1 cellular context compared by ENCODE assay signal in the genomic region with DNA sequence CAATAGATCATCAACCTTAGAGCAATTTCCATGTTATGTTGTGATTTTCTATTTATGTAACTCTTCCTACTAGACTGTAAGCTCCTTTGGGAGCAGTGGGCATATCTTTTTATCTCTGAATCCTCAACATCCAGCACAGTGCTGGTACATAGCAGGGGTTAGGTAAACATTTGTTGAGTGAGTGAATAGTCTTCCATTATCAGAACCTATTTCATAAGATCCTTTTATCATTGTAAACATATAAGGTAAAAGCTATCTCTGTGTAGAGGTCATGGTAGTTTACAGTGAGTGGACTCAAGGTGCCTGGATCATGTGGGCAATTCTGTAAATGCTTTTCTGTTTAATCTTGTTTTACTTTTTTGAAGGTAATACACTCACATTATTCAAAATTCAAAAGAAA.
TF ChIP-seq lines count a peak whose summit lies in the region.

No MANE protein-coding gene starts in this region.

TF ChIP-seq in HepG2, 621 proteins besides CTCF, POLR2A, EP300 and RAD21 (continued from another document and continues in another):
- TF ChIP-seq, protein P1, sequence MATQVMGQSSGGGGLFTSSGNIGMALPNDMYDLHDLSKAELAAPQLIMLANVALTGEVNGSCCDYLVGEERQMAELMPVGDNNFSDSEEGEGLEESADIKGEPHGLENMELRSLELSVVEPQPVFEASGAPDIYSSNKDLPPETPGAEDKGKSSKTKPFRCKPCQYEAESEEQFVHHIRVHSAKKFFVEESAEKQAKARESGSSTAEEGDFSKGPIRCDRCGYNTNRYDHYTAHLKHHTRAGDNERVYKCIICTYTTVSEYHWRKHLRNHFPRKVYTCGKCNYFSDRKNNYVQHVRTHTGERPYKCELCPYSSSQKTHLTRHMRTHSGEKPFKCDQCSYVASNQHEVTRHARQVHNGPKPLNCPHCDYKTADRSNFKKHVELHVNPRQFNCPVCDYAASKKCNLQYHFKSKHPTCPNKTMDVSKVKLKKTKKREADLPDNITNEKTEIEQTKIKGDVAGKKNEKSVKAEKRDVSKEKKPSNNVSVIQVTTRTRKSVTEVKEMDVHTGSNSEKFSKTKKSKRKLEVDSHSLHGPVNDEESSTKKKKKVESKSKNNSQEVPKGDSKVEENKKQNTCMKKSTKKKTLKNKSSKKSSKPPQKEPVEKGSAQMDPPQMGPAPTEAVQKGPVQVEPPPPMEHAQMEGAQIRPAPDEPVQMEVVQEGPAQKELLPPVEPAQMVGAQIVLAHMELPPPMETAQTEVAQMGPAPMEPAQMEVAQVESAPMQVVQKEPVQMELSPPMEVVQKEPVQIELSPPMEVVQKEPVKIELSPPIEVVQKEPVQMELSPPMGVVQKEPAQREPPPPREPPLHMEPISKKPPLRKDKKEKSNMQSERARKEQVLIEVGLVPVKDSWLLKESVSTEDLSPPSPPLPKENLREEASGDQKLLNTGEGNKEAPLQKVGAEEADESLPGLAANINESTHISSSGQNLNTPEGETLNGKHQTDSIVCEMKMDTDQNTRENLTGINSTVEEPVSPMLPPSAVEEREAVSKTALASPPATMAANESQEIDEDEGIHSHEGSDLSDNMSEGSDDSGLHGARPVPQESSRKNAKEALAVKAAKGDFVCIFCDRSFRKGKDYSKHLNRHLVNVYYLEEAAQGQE (IDR thresholded peaks at IDR 0.05; ENCODE audit: borderline replicate concordance in 1 of 2, low read depth in 1 of 2, low read length in 2 of 2), result peak in 1 of 2 experiments; percentile 69; a peak in 1 of 4 replicates
- TF ChIP-seq ERF (CRISPR knock-in tag; IDR thresholded peaks at IDR 0.05), result peak; percentile 80; the same call in 1 of the 2 replicates
- peak; percentile 95 for TF ChIP-seq HDAC1 (CRISPR knock-in tag; IDR thresholded peaks at IDR 0.05)
- TF ChIP-seq, protein P2, sequence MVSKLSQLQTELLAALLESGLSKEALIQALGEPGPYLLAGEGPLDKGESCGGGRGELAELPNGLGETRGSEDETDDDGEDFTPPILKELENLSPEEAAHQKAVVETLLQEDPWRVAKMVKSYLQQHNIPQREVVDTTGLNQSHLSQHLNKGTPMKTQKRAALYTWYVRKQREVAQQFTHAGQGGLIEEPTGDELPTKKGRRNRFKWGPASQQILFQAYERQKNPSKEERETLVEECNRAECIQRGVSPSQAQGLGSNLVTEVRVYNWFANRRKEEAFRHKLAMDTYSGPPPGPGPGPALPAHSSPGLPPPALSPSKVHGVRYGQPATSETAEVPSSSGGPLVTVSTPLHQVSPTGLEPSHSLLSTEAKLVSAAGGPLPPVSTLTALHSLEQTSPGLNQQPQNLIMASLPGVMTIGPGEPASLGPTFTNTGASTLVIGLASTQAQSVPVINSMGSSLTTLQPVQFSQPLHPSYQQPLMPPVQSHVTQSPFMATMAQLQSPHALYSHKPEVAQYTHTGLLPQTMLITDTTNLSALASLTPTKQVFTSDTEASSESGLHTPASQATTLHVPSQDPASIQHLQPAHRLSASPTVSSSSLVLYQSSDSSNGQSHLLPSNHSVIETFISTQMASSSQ (IDR thresholded peaks at IDR 0.05; ENCODE audit: low read depth), result peak; percentile 75
- TF ChIP-seq, protein P2 (CRISPR knock-in tag; IDR thresholded peaks at IDR 0.05; ENCODE audit: borderline replicate concordance), result peak; percentile 91; the same call in 1 of the 2 replicates
- TF ChIP-seq ZNF263 (CRISPR knock-in tag; IDR thresholded peaks at IDR 0.05), result no peak
- peak; percentile 88; the same call in 1 of the 2 replicates for TF ChIP-seq MIER3 (CRISPR knock-in tag; IDR thresholded peaks at IDR 0.05; ENCODE audit: borderline replicate concordance)
- no peak for TF ChIP-seq ZNF350 (CRISPR knock-in tag; IDR thresholded peaks at IDR 0.05; ENCODE audit: borderline replicate concordance, low read depth)
- TF ChIP-seq DPF2 (CRISPR knock-in tag; IDR thresholded peaks at IDR 0.05; ENCODE audit: borderline replicate concordance, low read depth), result peak; percentile 84
- peak; percentile 49; the same call in 1 of the 2 replicates for TF ChIP-seq DNMT3B (CRISPR knock-in tag; conservative IDR thresholded peaks at IDR 0.05)
- peak; percentile 77 for TF ChIP-seq PHF21A (CRISPR knock-in tag; IDR thresholded peaks at IDR 0.05)
- no peak for TF ChIP-seq TRIM24 (CRISPR knock-in tag; IDR thresholded peaks at IDR 0.05)
- TF ChIP-seq ZNF761 (CRISPR knock-in tag; conservative IDR thresholded peaks at IDR 0.05), result no peak
- TF ChIP-seq DNMT1 (CRISPR knock-in tag; IDR thresholded peaks at IDR 0.05), result no peak
- TF ChIP-seq, protein P3, sequence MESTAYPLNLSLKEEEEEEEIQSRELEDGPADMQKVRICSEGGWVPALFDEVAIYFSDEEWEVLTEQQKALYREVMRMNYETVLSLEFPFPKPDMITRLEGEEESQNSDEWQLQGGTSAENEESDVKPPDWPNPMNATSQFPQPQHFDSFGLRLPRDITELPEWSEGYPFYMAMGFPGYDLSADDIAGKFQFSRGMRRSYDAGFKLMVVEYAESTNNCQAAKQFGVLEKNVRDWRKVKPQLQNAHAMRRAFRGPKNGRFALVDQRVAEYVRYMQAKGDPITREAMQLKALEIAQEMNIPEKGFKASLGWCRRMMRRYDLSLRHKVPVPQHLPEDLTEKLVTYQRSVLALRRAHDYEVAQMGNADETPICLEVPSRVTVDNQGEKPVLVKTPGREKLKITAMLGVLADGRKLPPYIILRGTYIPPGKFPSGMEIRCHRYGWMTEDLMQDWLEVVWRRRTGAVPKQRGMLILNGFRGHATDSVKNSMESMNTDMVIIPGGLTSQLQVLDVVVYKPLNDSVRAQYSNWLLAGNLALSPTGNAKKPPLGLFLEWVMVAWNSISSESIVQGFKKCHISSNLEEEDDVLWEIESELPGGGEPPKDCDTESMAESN (CRISPR knock-in tag; conservative IDR thresholded peaks at IDR 0.05), result peak; percentile 71; the same call in 1 of the 2 replicates
- peak; percentile 39; the same call in 1 of the 2 replicates for TF ChIP-seq FOSL1 (CRISPR knock-in tag; IDR thresholded peaks at IDR 0.05; ENCODE audit: borderline replicate concordance)
- TF ChIP-seq, protein P4, sequence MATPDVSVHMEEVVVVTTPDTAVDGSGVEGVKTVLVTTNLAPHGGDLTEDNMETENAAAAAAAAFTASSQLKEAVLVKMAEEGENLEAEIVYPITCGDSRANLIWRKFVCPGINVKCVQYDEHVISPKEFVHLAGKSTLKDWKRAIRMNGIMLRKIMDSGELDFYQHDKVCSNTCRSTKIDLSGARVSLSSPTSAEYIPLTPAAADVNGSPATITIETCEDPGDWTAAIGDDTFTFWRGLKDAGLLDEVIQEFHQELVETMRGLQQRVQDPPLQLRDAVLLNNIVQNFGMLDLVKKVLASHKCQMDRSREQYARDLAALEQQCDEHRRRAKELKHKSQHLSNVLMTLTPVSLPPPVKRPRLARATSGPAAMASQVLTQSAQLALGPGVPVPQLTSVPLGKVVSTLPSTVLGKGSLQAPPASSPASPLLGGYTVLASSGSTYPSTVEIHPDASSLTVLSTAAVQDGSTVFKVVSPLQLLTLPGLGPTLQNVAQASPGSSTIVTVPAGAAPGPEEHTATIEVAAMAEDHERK (CRISPR knock-in tag; IDR thresholded peaks at IDR 0.05; ENCODE audit: low read depth), result 0 out of 2 replicates have a peak, but pooled peaks have one; percentile 31
- peak; percentile 74 for TF ChIP-seq THAP11 (CRISPR knock-in tag; IDR thresholded peaks at IDR 0.05)
- TF ChIP-seq ZNF180 (CRISPR knock-in tag; IDR thresholded peaks at IDR 0.05; ENCODE audit: borderline replicate concordance, low read depth), result no peak
- TF ChIP-seq, protein P5, sequence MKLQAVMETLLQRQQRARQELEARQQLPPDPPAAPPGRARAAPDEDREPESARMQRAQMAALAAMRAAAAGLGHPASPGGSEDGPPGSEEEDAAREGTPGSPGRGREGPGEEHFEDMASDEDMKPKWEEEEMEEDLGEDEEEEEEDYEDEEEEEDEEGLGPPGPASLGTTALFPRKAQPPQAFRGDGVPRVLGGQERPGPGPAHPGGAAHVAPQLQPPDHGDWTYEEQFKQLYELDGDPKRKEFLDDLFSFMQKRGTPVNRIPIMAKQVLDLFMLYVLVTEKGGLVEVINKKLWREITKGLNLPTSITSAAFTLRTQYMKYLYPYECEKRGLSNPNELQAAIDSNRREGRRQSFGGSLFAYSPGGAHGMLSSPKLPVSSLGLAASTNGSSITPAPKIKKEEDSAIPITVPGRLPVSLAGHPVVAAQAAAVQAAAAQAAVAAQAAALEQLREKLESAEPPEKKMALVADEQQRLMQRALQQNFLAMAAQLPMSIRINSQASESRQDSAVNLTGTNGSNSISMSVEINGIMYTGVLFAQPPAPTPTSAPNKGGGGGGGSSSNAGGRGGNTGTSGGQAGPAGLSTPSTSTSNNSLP (IDR thresholded peaks at IDR 0.05; ENCODE audit: low read depth, low read length), result peak; percentile 75
- TF ChIP-seq, protein P6, sequence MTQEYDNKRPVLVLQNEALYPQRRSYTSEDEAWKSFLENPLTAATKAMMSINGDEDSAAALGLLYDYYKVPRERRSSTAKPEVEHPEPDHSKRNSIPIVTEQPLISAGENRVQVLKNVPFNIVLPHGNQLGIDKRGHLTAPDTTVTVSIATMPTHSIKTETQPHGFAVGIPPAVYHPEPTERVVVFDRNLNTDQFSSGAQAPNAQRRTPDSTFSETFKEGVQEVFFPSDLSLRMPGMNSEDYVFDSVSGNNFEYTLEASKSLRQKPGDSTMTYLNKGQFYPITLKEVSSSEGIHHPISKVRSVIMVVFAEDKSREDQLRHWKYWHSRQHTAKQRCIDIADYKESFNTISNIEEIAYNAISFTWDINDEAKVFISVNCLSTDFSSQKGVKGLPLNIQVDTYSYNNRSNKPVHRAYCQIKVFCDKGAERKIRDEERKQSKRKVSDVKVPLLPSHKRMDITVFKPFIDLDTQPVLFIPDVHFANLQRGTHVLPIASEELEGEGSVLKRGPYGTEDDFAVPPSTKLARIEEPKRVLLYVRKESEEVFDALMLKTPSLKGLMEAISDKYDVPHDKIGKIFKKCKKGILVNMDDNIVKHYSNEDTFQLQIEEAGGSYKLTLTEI (CRISPR knock-in tag; conservative IDR thresholded peaks at IDR 0.05), result no peak
- TF ChIP-seq TOE1 (CRISPR knock-in tag; IDR thresholded peaks at IDR 0.05), result no peak
- 0 out of 2 replicates have a peak, but pooled peaks have one; percentile 42 for TF ChIP-seq ZNF678 (CRISPR knock-in tag; IDR thresholded peaks at IDR 0.05)
- TF ChIP-seq, protein P7, sequence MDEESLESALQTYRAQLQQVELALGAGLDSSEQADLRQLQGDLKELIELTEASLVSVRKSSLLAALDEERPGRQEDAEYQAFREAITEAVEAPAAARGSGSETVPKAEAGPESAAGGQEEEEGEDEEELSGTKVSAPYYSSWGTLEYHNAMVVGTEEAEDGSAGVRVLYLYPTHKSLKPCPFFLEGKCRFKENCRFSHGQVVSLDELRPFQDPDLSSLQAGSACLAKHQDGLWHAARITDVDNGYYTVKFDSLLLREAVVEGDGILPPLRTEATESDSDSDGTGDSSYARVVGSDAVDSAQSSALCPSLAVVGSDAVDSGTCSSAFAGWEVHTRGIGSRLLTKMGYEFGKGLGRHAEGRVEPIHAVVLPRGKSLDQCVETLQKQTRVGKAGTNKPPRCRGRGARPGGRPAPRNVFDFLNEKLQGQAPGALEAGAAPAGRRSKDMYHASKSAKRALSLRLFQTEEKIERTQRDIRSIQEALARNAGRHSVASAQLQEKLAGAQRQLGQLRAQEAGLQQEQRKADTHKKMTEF (CRISPR knock-in tag; IDR thresholded peaks at IDR 0.05), result peak; percentile 94
- no peak for TF ChIP-seq ZNF7 (CRISPR knock-in tag; IDR thresholded peaks at IDR 0.05)
- TF ChIP-seq SALL2 (CRISPR knock-in tag; IDR thresholded peaks at IDR 0.05), result peak; percentile 57; the same call in 1 of the 2 replicates
- TF ChIP-seq KLF16 (CRISPR knock-in tag; IDR thresholded peaks at IDR 0.05), result peak in 1 of 2 experiments; percentile 55; a peak in 2 of 4 replicates
- TF ChIP-seq, protein P8, sequence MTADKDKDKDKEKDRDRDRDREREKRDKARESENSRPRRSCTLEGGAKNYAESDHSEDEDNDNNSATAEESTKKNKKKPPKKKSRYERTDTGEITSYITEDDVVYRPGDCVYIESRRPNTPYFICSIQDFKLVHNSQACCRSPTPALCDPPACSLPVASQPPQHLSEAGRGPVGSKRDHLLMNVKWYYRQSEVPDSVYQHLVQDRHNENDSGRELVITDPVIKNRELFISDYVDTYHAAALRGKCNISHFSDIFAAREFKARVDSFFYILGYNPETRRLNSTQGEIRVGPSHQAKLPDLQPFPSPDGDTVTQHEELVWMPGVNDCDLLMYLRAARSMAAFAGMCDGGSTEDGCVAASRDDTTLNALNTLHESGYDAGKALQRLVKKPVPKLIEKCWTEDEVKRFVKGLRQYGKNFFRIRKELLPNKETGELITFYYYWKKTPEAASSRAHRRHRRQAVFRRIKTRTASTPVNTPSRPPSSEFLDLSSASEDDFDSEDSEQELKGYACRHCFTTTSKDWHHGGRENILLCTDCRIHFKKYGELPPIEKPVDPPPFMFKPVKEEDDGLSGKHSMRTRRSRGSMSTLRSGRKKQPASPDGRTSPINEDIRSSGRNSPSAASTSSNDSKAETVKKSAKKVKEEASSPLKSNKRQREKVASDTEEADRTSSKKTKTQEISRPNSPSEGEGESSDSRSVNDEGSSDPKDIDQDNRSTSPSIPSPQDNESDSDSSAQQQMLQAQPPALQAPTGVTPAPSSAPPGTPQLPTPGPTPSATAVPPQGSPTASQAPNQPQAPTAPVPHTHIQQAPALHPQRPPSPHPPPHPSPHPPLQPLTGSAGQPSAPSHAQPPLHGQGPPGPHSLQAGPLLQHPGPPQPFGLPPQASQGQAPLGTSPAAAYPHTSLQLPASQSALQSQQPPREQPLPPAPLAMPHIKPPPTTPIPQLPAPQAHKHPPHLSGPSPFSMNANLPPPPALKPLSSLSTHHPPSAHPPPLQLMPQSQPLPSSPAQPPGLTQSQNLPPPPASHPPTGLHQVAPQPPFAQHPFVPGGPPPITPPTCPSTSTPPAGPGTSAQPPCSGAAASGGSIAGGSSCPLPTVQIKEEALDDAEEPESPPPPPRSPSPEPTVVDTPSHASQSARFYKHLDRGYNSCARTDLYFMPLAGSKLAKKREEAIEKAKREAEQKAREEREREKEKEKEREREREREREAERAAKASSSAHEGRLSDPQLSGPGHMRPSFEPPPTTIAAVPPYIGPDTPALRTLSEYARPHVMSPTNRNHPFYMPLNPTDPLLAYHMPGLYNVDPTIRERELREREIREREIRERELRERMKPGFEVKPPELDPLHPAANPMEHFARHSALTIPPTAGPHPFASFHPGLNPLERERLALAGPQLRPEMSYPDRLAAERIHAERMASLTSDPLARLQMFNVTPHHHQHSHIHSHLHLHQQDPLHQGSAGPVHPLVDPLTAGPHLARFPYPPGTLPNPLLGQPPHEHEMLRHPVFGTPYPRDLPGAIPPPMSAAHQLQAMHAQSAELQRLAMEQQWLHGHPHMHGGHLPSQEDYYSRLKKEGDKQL (CRISPR knock-in tag; IDR thresholded peaks at IDR 0.05; ENCODE audit: low read depth), result peak; percentile 99
